21 cellular contexts compared by ENCODE assay signal in genomic region chr13:76976929-76977328, GRCh38. TPM values are rescaled to one million over a fixed set of nuclear protein-coding genes. Genes with fewer than 3 reads are reported as not detected.
"Had no signal": no experiment of that assay in that cellular context is flagged by ENCODE, and none has a peak within 500 bp of the region (broad histone marks: within the 10 kb centered on the region; RNA-seq: fewer than 3 reads in every experiment).

No MANE protein-coding gene starts in this region.

- H3K4me3 Mint-ChIP-seq: activated CD4-positive, alpha-beta memory T cell treated with anti-CD3 and anti-CD28 coated beads for 36 hours; activated CD4-positive, alpha-beta T cell treated with anti-CD3 and anti-CD28 coated beads, Interleukin-2, amount 10 ng/mL, durations not matched to agents 7 days and 5 days; activated T-cell treated with anti-CD3 and anti-CD28 coated beads, Interleukin-2, amount 50 U/mL, for 72 hours; T-cell had no signal

- H3K27ac Mint-ChIP-seq: activated CD4-positive, alpha-beta memory T cell treated with anti-CD3 and anti-CD28 coated beads for 36 hours; activated naive CD8-positive, alpha-beta T cell treated with anti-CD3 and anti-CD28 coated beads, Interleukin-2, amount 10 ng/mL, durations not matched to agents 7 days and 5 days; activated T-cell treated with anti-CD3 and anti-CD28 coated beads, Interleukin-2, amount 50 U/mL, for 72 hours had no signal

- H3K36me3 Mint-ChIP-seq: activated CD4-positive, alpha-beta memory T cell treated with anti-CD3 and anti-CD28 coated beads for 36 hours; activated naive CD8-positive, alpha-beta T cell treated with anti-CD3 and anti-CD28 coated beads, Interleukin-2, amount 10 ng/mL, durations not matched to agents 7 days and 5 days; T-cell had no signal

- H3K9me3 Mint-ChIP-seq: activated CD4-positive, alpha-beta memory T cell treated with anti-CD3 and anti-CD28 coated beads for 36 hours; activated CD4-positive, alpha-beta T cell treated with anti-CD3 and anti-CD28 coated beads, Interleukin-2, amount 10 ng/mL, durations not matched to agents 7 days and 5 days; activated naive CD8-positive, alpha-beta T cell treated with anti-CD3 and anti-CD28 coated beads, Interleukin-2, amount 10 ng/mL, durations not matched to agents 7 days and 5 days; activated T-cell treated with anti-CD3 and anti-CD28 coated beads, Interleukin-2, amount 50 U/mL, for 72 hours; T-cell had no signal

- DNase-seq: activated CD4-positive, alpha-beta memory T cell treated with anti-CD3 and anti-CD28 coated beads for 36 hours; activated CD4-positive, CD25-positive, alpha-beta regulatory T cell; activated CD8-positive, alpha-beta memory T cell treated with anti-CD3 and anti-CD28 coated beads, Interleukin-2, amount 50 U/mL, for 4 hours; activated naive CD4-positive, alpha-beta T cell treated with anti-CD3 and anti-CD28 coated beads, Interleukin-2, amount 50 U/mL, for 16 hours; activated naive CD8-positive, alpha-beta T cell treated with anti-CD3 and anti-CD28 coated beads, Interleukin-2, amount 10 ng/mL, durations not matched to agents 7 days and 5 days; activated T-cell treated with anti-CD3 and anti-CD28 coated beads, Interleukin-2, amount 50 U/mL, for 72 hours; adrenal gland; anterior cingulate cortex; cortex of kidney; Kasumi-1; MM.1S; NCI-H1105; NCI-H1436; NCI-H2029 treated with DMSO at 0.1 percent for 48 hours; NCI-H524; Peyer's patch; SHP77; T1000 had no signal

- ATAC-seq: activated T-cell treated with anti-CD3 and anti-CD28 coated beads, Interleukin-2, amount 50 U/mL, for 72 hours had no signal

RNA-seq across cellular contexts. Expression of gene ACOD1, which starts 28.6 kb away (rescaled TPM):
- total RNA-seq: activated CD4-positive, alpha-beta memory T cell treated with anti-CD3 and anti-CD28 coated beads for 36 hours; activated CD4-positive, alpha-beta T cell treated with anti-CD3 and anti-CD28 coated beads, Interleukin-2, amount 10 ng/mL, durations not matched to agents 7 days and 5 days; activated naive CD8-positive, alpha-beta T cell treated with anti-CD3 and anti-CD28 coated beads, Interleukin-2, amount 10 ng/mL, durations not matched to agents 7 days and 5 days; activated T-cell treated with anti-CD3 and anti-CD28 coated beads, Interleukin-2, amount 50 U/mL, for 72 hours; adrenal gland; Peyer's patch; SJSA1; T-cell had no signal
